Comparison of ENCODE assay signal across 1 cellular context in genomic region chr18:75818336-75818735, GRCh38.
TF ChIP-seq lines count a peak whose summit lies in the region.

No MANE protein-coding gene starts in this region.

TF ChIP-seq in SK-N-SH treated with all-trans-retinoic acid at 6 μM for 48 hours, 23 proteins besides CTCF, POLR2A, EP300 and RAD21 (continued from another document):
- no peak for TF ChIP-seq ZNF70 (CRISPR knock-in tag; IDR thresholded peaks at IDR 0.05)
TF ChIP-seq in SK-N-SH treated with all-trans-retinoic acid at 6 μM for 48 hours: peak in this region for 0.
